8 cellular contexts compared by ENCODE assay signal in the genomic region with DNA sequence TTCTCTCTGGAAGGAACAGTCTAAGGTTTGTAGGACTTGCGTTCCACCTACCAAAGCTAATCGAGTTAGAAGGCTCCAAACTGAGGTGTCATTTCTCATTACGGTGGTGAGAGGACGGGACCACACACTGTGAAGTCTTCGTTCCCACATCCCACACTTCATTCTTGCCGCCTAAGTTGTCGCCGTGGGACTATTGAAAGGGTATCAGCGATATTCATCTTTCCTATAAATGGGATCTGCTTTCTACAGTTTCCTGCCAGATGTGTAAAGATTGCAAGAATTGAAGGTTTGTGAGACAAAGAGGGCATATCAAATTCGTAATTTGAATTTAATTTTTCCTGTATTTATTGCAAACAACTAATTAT. TPM values are rescaled to one million over a fixed set of nuclear protein-coding genes. Genes with fewer than 3 reads are reported as not detected.
DNase-seq lines count a peak whose midpoint lies in the region; ATAC-seq and TF ChIP-seq lines count a peak whose summit lies in the region.

No MANE protein-coding gene starts in this region.

- 0% methylated on average over 3 to 4 of the region's 10 CpGs for WGBS in mesodermal cell (ENCODE audit: insufficient coverage in 2 of 2), 2 experiments

- H3K27me3 ChIP-seq in cardiac muscle cell (no peaks in the 10 kb centered on the region), brain microvascular endothelial cell (replicated peaks) (no peaks in the 10 kb centered on the region)

- H3K4me1 ChIP-seq in cardiac muscle cell (ENCODE audit: low read depth) (peaks cover 8% of the 10 kb centered on the region), mesodermal cell (ENCODE audit: control insufficient read depth, insufficient read depth, low read length, poor library complexity, severe bottlenecking) (no peaks in the 10 kb centered on the region)

- in situ Hi-C loops in brain microvascular endothelial cell (cut with HindIII; ENCODE audit: low pct_ligation_motif_present, low sequenced_read_pairs), result no loop called here

- H3K27ac ChIP-seq in cardiac muscle cell, result peak overlapping the region; percentile 34
- H3K27ac ChIP-seq in brain microvascular endothelial cell, result peak overlapping the region; percentile 75
- peak overlapping the region; percentile 92 for H3K27ac ChIP-seq in mesodermal cell (ENCODE audit: low read depth, low read length, severe bottlenecking)

- H3K4me3 ChIP-seq in cardiac muscle cell, result peak overlapping the region; percentile 36
- H3K4me3 ChIP-seq in brain microvascular endothelial cell (ENCODE audit: low read depth, low read length), result peak overlapping the region; percentile 88
- peak overlapping the region; percentile 84 for H3K4me3 ChIP-seq in mesodermal cell (ENCODE audit: extremely low read depth, insufficient read depth, low read length, poor library complexity, severe bottlenecking)

- DNase-seq in cardiac muscle cell (ENCODE audit: low read depth in 1 of 2, low spot score in 1 of 2), result no peak
- DNase-seq in left ventricle myocardium superior, result no peak
- no peak for DNase-seq in brain microvascular endothelial cell
- no peak for DNase-seq in NK-92 treated with Interleukin-12 subunit alpha and Interleukin-12 subunit beta, amount 100 ng/mL, for 24 hours (lab: John Stamatoyannopoulos, UW)
- DNase-seq in NCI-H1694 treated with DMSO at 0.1 percent for 48 hours (lab: John Stamatoyannopoulos, UW), result no peak
- no peak for DNase-seq in activated CD8-positive, alpha-beta memory T cell treated with anti-CD3 and anti-CD28 coated beads for 24 hours
- no peak for DNase-seq in NCI-H1436 treated with DMSO at 0.1 percent for 48 hours (lab: John Stamatoyannopoulos, UW)

- H3K36me3 ChIP-seq in cardiac muscle cell, result peaks cover 8% of the 10 kb centered on the region
- peaks cover 6% of the 10 kb centered on the region for H3K36me3 ChIP-seq in brain microvascular endothelial cell (replicated peaks)
- H3K36me3 ChIP-seq in mesodermal cell (ENCODE audit: control insufficient read depth, insufficient read depth, low read length), result peaks cover 23% of the 10 kb centered on the region

- intact Hi-C loops in left ventricle myocardium superior (cut with micrococcal nuclease), result no loop called here

- H3K9me3 ChIP-seq in cardiac muscle cell (ENCODE audit: low read depth) (no peaks in the 10 kb centered on the region), mesodermal cell (ENCODE audit: control insufficient read depth, low read length) (no peaks in the 10 kb centered on the region)

- no peak for ATAC-seq in left ventricle myocardium superior

- TF ChIP-seq CTCF in cardiac muscle cell (IDR thresholded peaks at IDR 0.05; ENCODE audit: low read depth, low read length) (no peak), brain microvascular endothelial cell (IDR thresholded peaks at IDR 0.05; ENCODE audit: low read depth, low read length, missing control alignments) (no peak)

RNA-seq across cellular contexts. Expression of gene TRIM37, which starts 0.6 kb away (rescaled TPM):
- total RNA-seq in cardiac muscle cell (27.2 and 30.0 TPM in 2 replicates), left ventricle myocardium superior (19.4 TPM)
- 24.7 and 25.6 TPM in 2 replicates for polyA plus RNA-seq in cardiac muscle cell
- polyA plus RNA-seq in mesodermal cell (2013, experiment 1 of 2), result 23.6 TPM
- 26.1 TPM for polyA plus RNA-seq in mesodermal cell (2013, experiment 2 of 2)

RNA-seq across cellular contexts. Expression of gene SKA2, which starts 47.7 kb away (rescaled TPM):
- total RNA-seq in cardiac muscle cell, result 55.5 and 107 TPM in 2 replicates
- 37.7 and 59.2 TPM in 2 replicates for polyA plus RNA-seq in cardiac muscle cell
- 37.1 TPM for total RNA-seq in left ventricle myocardium superior
- 82.7 TPM for polyA plus RNA-seq in mesodermal cell (2013, experiment 1 of 2)
- polyA plus RNA-seq in mesodermal cell (2013, experiment 2 of 2), result 106 TPM

RNA-seq across cellular contexts. Expression of gene PRR11, which starts 48.3 kb away (rescaled TPM):
- total RNA-seq in cardiac muscle cell, result 2.7 and 18.9 TPM in 2 replicates
- 2.2 and 23.9 TPM in 2 replicates for polyA plus RNA-seq in cardiac muscle cell
- total RNA-seq in left ventricle myocardium superior, result 1.1 TPM
- 63.6 TPM for polyA plus RNA-seq in mesodermal cell (2013, experiment 1 of 2)
- polyA plus RNA-seq in mesodermal cell (2013, experiment 2 of 2), result 74.9 TPM

Comparison
In these comparisons a context has a peak if more than half of its experiments do, and no peak if none do; other contexts are left out.
1. H3K27ac ChIP-seq: peak in every context shown above with its lines; median percentile 92 in mesodermal cell; 75 in brain microvascular endothelial cell; 34 in cardiac muscle cell.
2. H3K4me3 ChIP-seq: peak in every context shown above with its lines; median percentile 88 in brain microvascular endothelial cell; 84 in mesodermal cell; 36 in cardiac muscle cell.